Comparison of ENCODE assay signal across 8 cellular contexts in genomic region chr5:180806351-180807011, GRCh38. TPM values are rescaled to one million over a fixed set of nuclear protein-coding genes. Genes with fewer than 3 reads are reported as not detected.
DNase-seq lines count a peak whose midpoint lies in the region; ATAC-seq and TF ChIP-seq lines count a peak whose summit lies in the region.

No MANE protein-coding gene starts in this region.

- peak overlapping the region; percentile 81 to 98 for H3K4me3 Mint-ChIP-seq in stimulated activated naive B cell treated with anti-CD40 and anti-IgM and Interleukin-4, amounts not matched to agents 10 μg/mL and 1 μg/mL and 100 μg/mL, for 72 hours

- H3K36me3 Mint-ChIP-seq in stimulated activated naive B cell treated with anti-CD40 and anti-IgM and Interleukin-4, amounts not matched to agents 10 μg/mL and 1 μg/mL and 100 μg/mL, for 72 hours, result peaks cover 80 to 85% of the 10 kb centered on the region in 2 donors

- peak overlapping the region; percentile 19 to 98 for H3K27ac ChIP-seq in right atrium auricular region

- no peaks in the 10 kb centered on the region for H3K9me3 ChIP-seq in right atrium auricular region

- peaks cover 54 to 81% of the 10 kb centered on the region in 2 donors for H3K4me1 Mint-ChIP-seq in stimulated activated naive B cell treated with anti-CD40 and anti-IgM and Interleukin-4, amounts not matched to agents 10 μg/mL and 1 μg/mL and 100 μg/mL, for 72 hours

- peaks cover 0 to 4% of the 10 kb centered on the region in 2 donors for H3K9me3 Mint-ChIP-seq in stimulated activated naive B cell treated with anti-CD40 and anti-IgM and Interleukin-4, amounts not matched to agents 10 μg/mL and 1 μg/mL and 100 μg/mL, for 72 hours

- TF ChIP-seq CTCF in right atrium auricular region (IDR thresholded peaks at IDR 0.05), result no peak

- no peaks in the 10 kb centered on the region for H3K36me3 ChIP-seq in right atrium auricular region

- peak overlapping the region; percentile 97 for H3K27ac Mint-ChIP-seq in stimulated activated naive B cell treated with anti-CD40 and anti-IgM and Interleukin-4, amounts not matched to agents 10 μg/mL and 1 μg/mL and 100 μg/mL, for 72 hours

- DNase-seq in DMS 273 (lab: John Stamatoyannopoulos, UW; ENCODE audit: unreplicated experiment), result peak; percentile 33
- no peak for DNase-seq in DMS 273 treated with DMSO at 0.1 percent for 48 hours (lab: John Stamatoyannopoulos, UW)
- DNase-seq in activated CD8-positive, alpha-beta memory T cell treated with anti-CD3 and anti-CD28 coated beads for 24 hours, result peak; percentile 58
- no peak for DNase-seq in right atrium auricular region (ENCODE audit: low spot score)
- DNase-seq in stimulated activated naive B cell treated with anti-CD40 and anti-IgM and Interleukin-4, amounts not matched to agents 10 μg/mL and 1 μg/mL and 100 μg/mL, for 72 hours, result no peak
- no peak for DNase-seq in SW 1271 (lab: John Stamatoyannopoulos, UW)

- no peak overlapping the region for H3K4me3 ChIP-seq in right atrium auricular region

- ATAC-seq in stimulated activated naive B cell treated with anti-CD40 and anti-IgM and Interleukin-4, amounts not matched to agents 10 μg/mL and 1 μg/mL and 100 μg/mL, for 72 hours (replicated peaks), result no peak
- no peak for ATAC-seq in HG03469 (IDR thresholded peaks at IDR 0.05; ENCODE audit: unreplicated experiment)
- no peak for ATAC-seq in GM21576 (IDR thresholded peaks at IDR 0.05; ENCODE audit: unreplicated experiment)

- no peaks in the 10 kb centered on the region for H3K27me3 Mint-ChIP-seq in stimulated activated naive B cell treated with anti-CD40 and anti-IgM and Interleukin-4, amounts not matched to agents 10 μg/mL and 1 μg/mL and 100 μg/mL, for 72 hours

- peaks cover 0 to 77% of the 10 kb centered on the region in 2 donors for H3K4me1 ChIP-seq in right atrium auricular region

- no peaks in the 10 kb centered on the region for H3K27me3 ChIP-seq in right atrium auricular region

RNA-seq across cellular contexts. Expression of gene MGAT1, which starts 3.9 kb away (rescaled TPM):
- 100 to 1,000 TPM in 1 of 2 donors, 10 to 100 TPM in 1; 84.1 to 130 TPM for total RNA-seq in right atrium auricular region

RNA-seq across cellular contexts. Expression of gene ZFP62, which starts 54.6 kb away (rescaled TPM):
- 10 to 100 TPM; 10.6 to 13.1 TPM for total RNA-seq in right atrium auricular region

Comparison
In these comparisons a context has a peak if more than half of its experiments do, and no peak if none do; other contexts are left out.
1. DNase-seq: peak in DMS 273 (single experiment) and activated CD8-positive, alpha-beta memory T cell treated with anti-CD3 and anti-CD28 coated beads for 24 hours (single experiment); none in DMS 273 treated with DMSO at 0.1 percent for 48 hours (single experiment), right atrium auricular region (single experiment), stimulated activated naive B cell treated with anti-CD40 and anti-IgM and Interleukin-4, amounts not matched to agents 10 μg/mL and 1 μg/mL and 100 μg/mL, for 72 hours (single experiment) and SW 1271 (0 of 2).